In the genomic region with DNA sequence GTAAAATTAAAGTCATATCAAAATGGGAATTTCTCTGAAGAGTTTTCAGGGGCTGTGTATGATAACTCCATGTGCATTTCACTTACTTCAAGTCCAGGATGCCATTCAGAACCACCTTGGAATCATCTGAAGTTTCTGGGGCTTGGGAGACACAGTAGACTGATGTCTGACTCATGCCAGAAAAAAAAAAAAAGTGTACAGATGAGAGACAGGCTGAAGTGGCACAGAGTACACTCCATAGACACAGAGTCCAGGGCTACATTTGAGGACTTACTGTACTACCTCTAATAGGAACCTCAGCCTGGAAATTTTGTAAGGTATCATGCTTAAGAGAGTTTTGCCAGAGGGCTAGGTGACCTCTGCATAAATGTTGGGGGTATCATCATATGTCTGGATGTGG, we compare ENCODE assay signal across 24 cellular contexts.
"Had no signal": no experiment of that assay in that cellular context is flagged by ENCODE, and none has a peak within 500 bp of the region (broad histone marks: within the 10 kb centered on the region; RNA-seq: fewer than 3 reads in every experiment).

No MANE protein-coding gene starts in this region.

- H3K4me3 ChIP-seq: SJSA1, SK-N-MC had no signal

- DNase-seq: IMR-90, Kasumi-1, MV-4-11, NCI-H1048, NCI-H1105, NCI-H1417, NCI-H1436 treated with DMSO at 0.1 percent for 48 hours, NCI-H1694, NCI-H187 treated with DMSO at 0.1 percent for 48 hours, NCI-H2029 treated with DMSO at 0.1 percent for 48 hours, NCI-H2171, NCI-H226, NCI-H446, NCI-H510A, NCI-H524 treated with DMSO at 0.1 percent for 48 hours, NCI-H69, NCI-H774, Right ventricle myocardium superior, RPMI8226, SIG-M5 had no signal

- H3K4me1 ChIP-seq: SJSA1 had no signal

- H3K27ac ChIP-seq: HL-60, KMS-11, SJSA1, SK-N-MC had no signal

- H3K27me3 ChIP-seq: SJSA1 had no signal

- H3K36me3 ChIP-seq: SJSA1 had no signal

- H3K9me3 ChIP-seq: SJSA1 had no signal
